Comparison of ENCODE assay signal across 1 cellular context in genomic region chrX:41085105-41085882, GRCh38.
A peak's percentile ranks its signal among the peaks of the same experiment; 100 is the strongest.
TF ChIP-seq lines count a peak whose summit lies in the region.

TSS of gene USP9X (plus strand) at chrX:41085445. CDS start at chrX:41123629, 38,184 bp downstream.

TF ChIP-seq in HEK293, 187 proteins besides CTCF, POLR2A, EP300 and RAD21 (continued from another document):
- TF ChIP-seq ZNF292 (tag by site-specific recombination; IDR thresholded peaks at IDR 0.05; ENCODE audit: borderline replicate concordance, low read depth) (no peak), ZNF692 (tag by site-specific recombination; IDR thresholded peaks at IDR 0.05) (peak; percentile 15; the same call in 1 of the 2 replicates), ZNF18 (tag by site-specific recombination; IDR thresholded peaks at IDR 0.05) (0 out of 2 replicates have a peak, but pooled peaks have one; percentile 1), OSR2 (tag by site-specific recombination; IDR thresholded peaks at IDR 0.05) (no peak; the same call in 1 of the 2 replicates), ZNF777 (tag by site-specific recombination; IDR thresholded peaks at IDR 0.05; ENCODE audit: borderline replicate concordance) (no peak), ZNF785 (tag by site-specific recombination; IDR thresholded peaks at IDR 0.05) (no peak), ZNF555 (tag by site-specific recombination; conservative IDR thresholded peaks at IDR 0.05) (no peak), TSHZ1 (tag by site-specific recombination; IDR thresholded peaks at IDR 0.05; ENCODE audit: borderline replicate concordance) (no peak), SP2 (tag by site-specific recombination; IDR thresholded peaks at IDR 0.05) (peak; percentile 6), ZFP69B (tag by site-specific recombination; IDR thresholded peaks at IDR 0.05) (0 out of 2 replicates have a peak, but pooled peaks have one; percentile 1), ZBTB17 (tag by site-specific recombination; IDR thresholded peaks at IDR 0.05) (peak; percentile 28; the same call in 1 of the 2 replicates), ZSCAN23 (tag by site-specific recombination; IDR thresholded peaks at IDR 0.05) (0 out of 2 replicates have a peak, but pooled peaks have one; percentile 1), ZNF341 (tag by site-specific recombination; IDR thresholded peaks at IDR 0.05; ENCODE audit: low read depth) (peak; percentile 56), ZNF16 (tag by site-specific recombination; IDR thresholded peaks at IDR 0.05; ENCODE audit: low read depth) (no peak), ZNF488 (tag by site-specific recombination; IDR thresholded peaks at IDR 0.05) (no peak), ZNF335 (tag by site-specific recombination; conservative IDR thresholded peaks at IDR 0.05) (0 out of 2 replicates have a peak, but pooled peaks have one; percentile 7), ZNF626 (tag by site-specific recombination; IDR thresholded peaks at IDR 0.05) (no peak), PATZ1 (tag by site-specific recombination; IDR thresholded peaks at IDR 0.05) (peak; percentile 93), KLF8 (tag by site-specific recombination; IDR thresholded peaks at IDR 0.05) (peak; percentile 1; the same call in 1 of the 2 replicates), ZNF707 (tag by site-specific recombination; IDR thresholded peaks at IDR 0.05) (0 out of 2 replicates have a peak, but pooled peaks have one; percentile 0), SCRT2 (tag by site-specific recombination; IDR thresholded peaks at IDR 0.05) (no peak), ZNF664 (tag by site-specific recombination; IDR thresholded peaks at IDR 0.05) (no peak), ZNF521 (tag by site-specific recombination; IDR thresholded peaks at IDR 0.05) (no peak), ZNF701 (tag by site-specific recombination; IDR thresholded peaks at IDR 0.05) (no peak), PBX3 (CRISPR knock-in tag; IDR thresholded peaks at IDR 0.05) (0 out of 2 replicates have a peak, but pooled peaks have one; percentile 19), HOXC10 (CRISPR knock-in tag; IDR thresholded peaks at IDR 0.05) (0 out of 2 replicates have a peak, but pooled peaks have one; percentile 26), ZNF112 (tag by site-specific recombination; IDR thresholded peaks at IDR 0.05) (no peak), ZNF324 (tag by site-specific recombination; IDR thresholded peaks at IDR 0.05) (peak; percentile 24; the same call in 1 of the 2 replicates), ZNF366 (tag by site-specific recombination; conservative IDR thresholded peaks at IDR 0.05) (peak; percentile 19; the same call in 1 of the 2 replicates), TRIM28 (IDR thresholded peaks at IDR 0.05; ENCODE audit: borderline replicate concordance, low read length) (no peak), HIC1 (tag by site-specific recombination; IDR thresholded peaks at IDR 0.05) (peak; percentile 10), ELK4 (IDR thresholded peaks at IDR 0.05; ENCODE audit: borderline replicate concordance, low read depth, low read length) (no peak), ZNF600 (tag by site-specific recombination; IDR thresholded peaks at IDR 0.05) (no peak), ZNF843 (tag by site-specific recombination; IDR thresholded peaks at IDR 0.05) (no peak), ZNF394 (tag by site-specific recombination; IDR thresholded peaks at IDR 0.05; ENCODE audit: borderline replicate concordance) (peak; percentile 60; the same call in 1 of the 2 replicates), WT1 (tag by site-specific recombination; IDR thresholded peaks at IDR 0.05) (no peak), ZNF23 (tag by site-specific recombination; IDR thresholded peaks at IDR 0.05; ENCODE audit: borderline replicate concordance) (no peak), ZNF10 (tag by site-specific recombination; IDR thresholded peaks at IDR 0.05) (0 out of 2 replicates have a peak, but pooled peaks have one; percentile 16), ZBTB8A (tag by site-specific recombination; IDR thresholded peaks at IDR 0.05) (no peak), ZNF776 (tag by site-specific recombination; IDR thresholded peaks at IDR 0.05; ENCODE audit: borderline replicate concordance) (no peak)
TF ChIP-seq in HEK293: peak in this region for 24.
